ENCODE assay signal across 29 cellular contexts in the genomic region with DNA sequence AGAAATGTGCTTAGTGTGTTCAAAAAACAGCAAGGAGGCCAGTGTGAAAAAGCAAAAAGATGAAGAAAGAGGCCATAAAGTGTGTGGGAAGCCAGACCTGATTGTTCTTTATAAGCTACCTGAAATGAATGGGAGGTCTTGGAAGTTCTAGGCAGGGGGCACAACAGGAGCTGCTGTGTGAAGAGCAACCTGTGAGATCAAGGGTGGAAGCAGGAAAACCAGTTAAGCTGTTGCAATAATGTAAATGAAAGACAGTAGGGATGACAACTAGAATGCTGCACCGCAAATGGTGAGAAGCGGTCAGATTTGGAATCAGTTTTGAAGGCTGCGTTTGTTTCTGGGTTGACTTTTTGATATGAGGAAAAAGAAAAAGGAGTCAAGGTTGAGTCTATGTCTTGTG.
"Had no signal": no experiment of that assay in that cellular context is flagged by ENCODE, and none has a peak within 500 bp of the region (broad histone marks: within the 10 kb centered on the region; RNA-seq: fewer than 3 reads in every experiment).

No MANE protein-coding gene starts in this region.

- H3K9me3 Mint-ChIP-seq: activated CD4-positive, alpha-beta memory T cell treated with anti-CD3 and anti-CD28 coated beads for 36 hours; activated naive CD4-positive, alpha-beta T cell treated with anti-CD3 and anti-CD28 coated beads, Interleukin-2, amount 10 ng/mL, durations not matched to agents 7 days and 5 days; activated naive CD8-positive, alpha-beta T cell treated with anti-CD3 and anti-CD28 coated beads, Interleukin-2, amount 50 U/mL, for 24 hours; brain; T-helper 2 cell treated with Interferon-gamma antibody and Interleukin-4, amounts not matched to agents 5 μg/mL and 100 μg/mL, for 36 hours had no signal

- H3K4me3 Mint-ChIP-seq: activated B cell treated with CpG ODN at 0.5 μM for 24 hours; activated CD4-positive, alpha-beta memory T cell treated with anti-CD3 and anti-CD28 coated beads for 36 hours; activated CD8-positive, alpha-beta memory T cell treated with anti-CD3 and anti-CD28 coated beads, Interleukin-2, amount 10 ng/mL, durations not matched to agents 7 days and 5 days; activated naive CD4-positive, alpha-beta T cell treated with anti-CD3 and anti-CD28 coated beads, Interleukin-2, amount 10 ng/mL, durations not matched to agents 7 days and 5 days; activated naive CD8-positive, alpha-beta T cell; activated naive CD8-positive, alpha-beta T cell treated with anti-CD3 and anti-CD28 coated beads, Interleukin-2, amount 50 U/mL, for 24 hours; brain; T-helper 2 cell treated with Interferon-gamma antibody and Interleukin-4, amounts not matched to agents 5 μg/mL and 100 μg/mL, for 36 hours had no signal

- ATAC-seq: activated CD8-positive, alpha-beta memory T cell treated with anti-CD3 and anti-CD28 coated beads, Interleukin-2, amount 10 ng/mL, durations not matched to agents 7 days and 5 days; activated naive CD8-positive, alpha-beta T cell treated with anti-CD3 and anti-CD28 coated beads, Interleukin-2, amount 50 U/mL, for 24 hours; Right ventricle myocardium inferior had no signal

- H3K4me1 Mint-ChIP-seq: activated B cell treated with CpG ODN at 0.5 μM for 24 hours; activated CD8-positive, alpha-beta memory T cell treated with anti-CD3 and anti-CD28 coated beads, Interleukin-2, amount 10 ng/mL, durations not matched to agents 7 days and 5 days; activated naive CD4-positive, alpha-beta T cell treated with anti-CD3 and anti-CD28 coated beads, Interleukin-2, amount 10 ng/mL, durations not matched to agents 7 days and 5 days; activated naive CD8-positive, alpha-beta T cell treated with anti-CD3 and anti-CD28 coated beads, Interleukin-2, amount 50 U/mL, for 24 hours; brain had no signal

- H3K4me3 ChIP-seq: PC-9 had no signal

- H3K27me3 Mint-ChIP-seq: activated B cell treated with CpG ODN at 0.5 μM for 24 hours; activated CD4-positive, alpha-beta memory T cell treated with anti-CD3 and anti-CD28 coated beads for 36 hours; activated CD8-positive, alpha-beta memory T cell treated with anti-CD3 and anti-CD28 coated beads, Interleukin-2, amount 10 ng/mL, durations not matched to agents 7 days and 5 days; activated naive CD4-positive, alpha-beta T cell treated with anti-CD3 and anti-CD28 coated beads, Interleukin-2, amount 10 ng/mL, durations not matched to agents 7 days and 5 days; activated naive CD8-positive, alpha-beta T cell; activated naive CD8-positive, alpha-beta T cell treated with anti-CD3 and anti-CD28 coated beads, Interleukin-2, amount 50 U/mL, for 24 hours; brain had no signal

- H3K36me3 Mint-ChIP-seq: activated CD4-positive, alpha-beta memory T cell treated with anti-CD3 and anti-CD28 coated beads for 36 hours; activated CD8-positive, alpha-beta memory T cell treated with anti-CD3 and anti-CD28 coated beads, Interleukin-2, amount 10 ng/mL, durations not matched to agents 7 days and 5 days; activated naive CD4-positive, alpha-beta T cell treated with anti-CD3 and anti-CD28 coated beads, Interleukin-2, amount 10 ng/mL, durations not matched to agents 7 days and 5 days; activated naive CD8-positive, alpha-beta T cell; brain had no signal

- H3K27ac Mint-ChIP-seq: activated B cell treated with CpG ODN at 0.5 μM for 24 hours; activated CD4-positive, alpha-beta memory T cell treated with anti-CD3 and anti-CD28 coated beads for 36 hours; activated CD8-positive, alpha-beta memory T cell treated with anti-CD3 and anti-CD28 coated beads, Interleukin-2, amount 10 ng/mL, durations not matched to agents 7 days and 5 days; activated naive CD4-positive, alpha-beta T cell treated with anti-CD3 and anti-CD28 coated beads, Interleukin-2, amount 10 ng/mL, durations not matched to agents 7 days and 5 days; activated naive CD8-positive, alpha-beta T cell; activated naive CD8-positive, alpha-beta T cell treated with anti-CD3 and anti-CD28 coated beads, Interleukin-2, amount 50 U/mL, for 24 hours; brain; T-helper 2 cell treated with Interferon-gamma antibody and Interleukin-4, amounts not matched to agents 5 μg/mL and 100 μg/mL, for 36 hours had no signal

- DNase-seq: activated B cell treated with CpG ODN at 0.5 μM for 24 hours; activated CD4-positive, alpha-beta memory T cell treated with anti-CD3 and anti-CD28 coated beads for 36 hours; activated CD4-positive, alpha-beta T cell treated with anti-CD3 and anti-CD28 coated beads for 4 hours; activated CD4-positive, alpha-beta T cell treated with anti-CD3 and anti-CD28 coated beads, Interleukin-2, amount 50 U/mL, for 1 hour; activated CD4-positive, CD25-positive, alpha-beta regulatory T cell treated with anti-CD3 and anti-CD28 coated beads, Interleukin-2, amount 50 U/mL, for 72 hours; activated CD8-positive, alpha-beta memory T cell treated with anti-CD3 and anti-CD28 coated beads for 24 hours; activated CD8-positive, alpha-beta memory T cell treated with anti-CD3 and anti-CD28 coated beads, Interleukin-2, amount 10 ng/mL, durations not matched to agents 7 days and 5 days; activated CD8-positive, alpha-beta memory T cell treated with anti-CD3 and anti-CD28 coated beads, Interleukin-2, amount 50 U/mL, for 48 hours; activated effector memory CD4-positive, alpha-beta T cell treated with Interleukin-2 at 50 U/mL for 16 hours; activated naive CD4-positive, alpha-beta T cell treated with anti-CD3 and anti-CD28 coated beads, Interleukin-2, amount 10 ng/mL, durations not matched to agents 7 days and 5 days; activated naive CD8-positive, alpha-beta T cell treated with anti-CD3 and anti-CD28 coated beads, Interleukin-2, amount 50 U/mL, for 24 hours; activated T-cell treated with anti-CD3 and anti-CD28 coated beads, Interleukin-2, amount 50 U/mL, for 48 hours; anterior cingulate cortex; central memory CD4-positive, alpha-beta T cell; Kasumi-1; KBM-7; MM.1S; MV-4-11; NCI-H1092; NCI-H1436 treated with DMSO at 0.1 percent for 48 hours; NCI-H1694 treated with DMSO at 0.1 percent for 48 hours; NCI-H2029; NCI-H345; NCI-H524 treated with DMSO at 0.1 percent for 48 hours; PC-9 had no signal
